1 cellular context compared by ENCODE assay signal in the genomic region with DNA sequence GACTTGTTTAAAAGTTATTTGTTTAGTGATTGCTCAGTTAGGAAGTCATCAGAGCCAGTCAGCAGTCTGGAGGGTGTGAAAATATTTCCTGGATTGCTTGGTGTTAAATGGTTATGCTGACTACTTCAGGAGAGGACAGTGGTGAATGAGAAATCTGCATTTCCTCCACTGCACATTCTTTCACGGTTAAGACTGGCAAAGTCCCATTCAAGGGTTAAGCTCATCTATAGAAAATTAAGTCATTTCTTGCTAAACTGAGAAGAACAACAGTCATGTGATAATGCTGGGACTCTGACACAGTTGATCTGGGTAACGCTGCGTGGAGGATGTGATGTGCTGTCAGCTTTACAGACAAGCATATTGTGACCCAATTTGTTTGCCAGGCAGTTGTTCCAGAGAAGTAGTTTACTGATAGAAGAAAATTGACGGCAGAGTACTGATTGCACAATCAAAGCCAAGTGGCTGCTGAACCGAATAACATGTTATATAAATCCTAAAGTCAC.
TF ChIP-seq lines count a peak whose summit lies in the region.

No MANE protein-coding gene starts in this region.

TF ChIP-seq in HepG2, 621 proteins besides CTCF, POLR2A, EP300 and RAD21:
- TF ChIP-seq, protein P1, sequence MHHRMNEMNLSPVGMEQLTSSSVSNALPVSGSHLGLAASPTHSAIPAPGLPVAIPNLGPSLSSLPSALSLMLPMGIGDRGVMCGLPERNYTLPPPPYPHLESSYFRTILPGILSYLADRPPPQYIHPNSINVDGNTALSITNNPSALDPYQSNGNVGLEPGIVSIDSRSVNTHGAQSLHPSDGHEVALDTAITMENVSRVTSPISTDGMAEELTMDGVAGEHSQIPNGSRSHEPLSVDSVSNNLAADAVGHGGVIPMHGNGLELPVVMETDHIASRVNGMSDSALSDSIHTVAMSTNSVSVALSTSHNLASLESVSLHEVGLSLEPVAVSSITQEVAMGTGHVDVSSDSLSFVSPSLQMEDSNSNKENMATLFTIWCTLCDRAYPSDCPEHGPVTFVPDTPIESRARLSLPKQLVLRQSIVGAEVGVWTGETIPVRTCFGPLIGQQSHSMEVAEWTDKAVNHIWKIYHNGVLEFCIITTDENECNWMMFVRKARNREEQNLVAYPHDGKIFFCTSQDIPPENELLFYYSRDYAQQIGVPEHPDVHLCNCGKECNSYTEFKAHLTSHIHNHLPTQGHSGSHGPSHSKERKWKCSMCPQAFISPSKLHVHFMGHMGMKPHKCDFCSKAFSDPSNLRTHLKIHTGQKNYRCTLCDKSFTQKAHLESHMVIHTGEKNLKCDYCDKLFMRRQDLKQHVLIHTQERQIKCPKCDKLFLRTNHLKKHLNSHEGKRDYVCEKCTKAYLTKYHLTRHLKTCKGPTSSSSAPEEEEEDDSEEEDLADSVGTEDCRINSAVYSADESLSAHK (CRISPR knock-in tag; IDR thresholded peaks at IDR 0.05; ENCODE audit: borderline replicate concordance) = no peak
- TF ChIP-seq, protein P2, sequence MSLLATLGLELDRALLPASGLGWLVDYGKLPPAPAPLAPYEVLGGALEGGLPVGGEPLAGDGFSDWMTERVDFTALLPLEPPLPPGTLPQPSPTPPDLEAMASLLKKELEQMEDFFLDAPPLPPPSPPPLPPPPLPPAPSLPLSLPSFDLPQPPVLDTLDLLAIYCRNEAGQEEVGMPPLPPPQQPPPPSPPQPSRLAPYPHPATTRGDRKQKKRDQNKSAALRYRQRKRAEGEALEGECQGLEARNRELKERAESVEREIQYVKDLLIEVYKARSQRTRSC (CRISPR knock-in tag; IDR thresholded peaks at IDR 0.05; ENCODE audit: low read depth) = no peak
- TF ChIP-seq ZNF274 (CRISPR knock-in tag; IDR thresholded peaks at IDR 0.05) = no peak
- TF ChIP-seq CEBPB (IDR thresholded peaks at IDR 0.05; ENCODE audit: borderline replicate concordance, low read depth, low read length) = peak; percentile 80; the same call in 1 of the 2 replicates
- TF ChIP-seq, protein P3, sequence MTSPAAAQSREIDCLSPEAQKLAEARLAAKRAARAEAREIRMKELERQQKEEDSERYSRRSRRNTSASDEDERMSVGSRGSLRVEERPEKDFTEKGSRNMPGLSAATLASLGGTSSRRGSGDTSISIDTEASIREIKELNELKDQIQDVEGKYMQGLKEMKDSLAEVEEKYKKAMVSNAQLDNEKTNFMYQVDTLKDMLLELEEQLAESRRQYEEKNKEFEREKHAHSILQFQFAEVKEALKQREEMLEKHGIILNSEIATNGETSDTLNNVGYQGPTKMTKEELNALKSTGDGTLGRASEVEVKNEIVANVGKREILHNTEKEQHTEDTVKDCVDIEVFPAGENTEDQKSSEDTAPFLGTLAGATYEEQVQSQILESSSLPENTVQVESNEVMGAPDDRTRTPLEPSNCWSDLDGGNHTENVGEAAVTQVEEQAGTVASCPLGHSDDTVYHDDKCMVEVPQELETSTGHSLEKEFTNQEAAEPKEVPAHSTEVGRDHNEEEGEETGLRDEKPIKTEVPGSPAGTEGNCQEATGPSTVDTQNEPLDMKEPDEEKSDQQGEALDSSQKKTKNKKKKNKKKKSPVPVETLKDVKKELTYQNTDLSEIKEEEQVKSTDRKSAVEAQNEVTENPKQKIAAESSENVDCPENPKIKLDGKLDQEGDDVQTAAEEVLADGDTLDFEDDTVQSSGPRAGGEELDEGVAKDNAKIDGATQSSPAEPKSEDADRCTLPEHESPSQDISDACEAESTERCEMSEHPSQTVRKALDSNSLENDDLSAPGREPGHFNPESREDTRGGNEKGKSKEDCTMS (CRISPR knock-in tag; conservative IDR thresholded peaks at IDR 0.05) = no peak
- no peak for TF ChIP-seq ELF3 (CRISPR knock-in tag; IDR thresholded peaks at IDR 0.05)
TF ChIP-seq in HepG2: peak in this region for 1.
